Comparison of ENCODE assay signal across 8 cellular contexts in genomic region chr16:19375561-19376158, GRCh38. TPM values are rescaled to one million over a fixed set of nuclear protein-coding genes. Genes with fewer than 3 reads are reported as not detected.
DNase-seq lines count a peak whose midpoint lies in the region; ATAC-seq and TF ChIP-seq lines count a peak whose summit lies in the region.

No MANE protein-coding gene starts in this region.

- ATAC-seq in heart left ventricle, result peak in 3 of 4 donors; percentile 59 to 75 (median 71)

- no peaks in the 10 kb centered on the region for H3K27me3 Mint-ChIP-seq in activated naive CD4-positive, alpha-beta T cell treated with anti-CD3 and anti-CD28 coated beads for 36 hours (ENCODE audit: low read depth)

- H3K27ac ChIP-seq in heart left ventricle, result no peak overlapping the region

- in situ Hi-C loops in GM13977 (cut with MboI; ENCODE audit: low pct_unique_long_range_greater_than_20kb, low sequenced_read_pairs, unreplicated experiment), result loop anchor here (10.0 kb wide), 1 partner anchor 201 kb away; no protein-coding TSS in a partner anchor

- CTCF ChIA-PET in activated naive CD4-positive, alpha-beta T cell treated with anti-CD3 and anti-CD28 coated beads for 36 hours (lab: Charles Lee), result interaction anchor here (0.7 to 1.3 kb wide), 4 partner anchors 40 to 290 kb away, joined by 3 to 5 read pairs (median 4); no protein-coding TSS in a partner anchor

- no peaks in the 10 kb centered on the region for H3K9me3 ChIP-seq in heart left ventricle

- H3K9me3 Mint-ChIP-seq in activated naive CD4-positive, alpha-beta T cell treated with anti-CD3 and anti-CD28 coated beads for 36 hours, result no peaks in the 10 kb centered on the region

- no peak for TF ChIP-seq POLR2A in heart left ventricle (IDR thresholded peaks at IDR 0.05)

- H3K36me3 ChIP-seq in heart left ventricle, result no peaks in the 10 kb centered on the region

- no peaks in the 10 kb centered on the region for H3K4me1 Mint-ChIP-seq in activated naive CD4-positive, alpha-beta T cell treated with anti-CD3 and anti-CD28 coated beads for 36 hours (ENCODE audit: low read depth)

- intact Hi-C loops in activated naive CD4-positive, alpha-beta T cell treated with anti-CD3 and anti-CD28 coated beads for 36 hours (cut with micrococcal nuclease), result loop anchor here (1.0 to 2.0 kb wide), 3 partner anchors 152 to 289 kb away; no protein-coding TSS in a partner anchor
- intact Hi-C loops in heart left ventricle (cut with DNase I), result loop anchor here (1.0 to 10.0 kb wide), 8 partner anchors 208 to 401 kb away; partner anchors contain the start of genes SYT17 (in 6 of the 10) and TMC7 (in 2 of the 10)

- no peaks in the 10 kb centered on the region for H3K27me3 ChIP-seq in heart left ventricle

- H3K4me3 Mint-ChIP-seq in activated naive CD4-positive, alpha-beta T cell treated with anti-CD3 and anti-CD28 coated beads for 36 hours, result no peak overlapping the region

- H3K36me3 Mint-ChIP-seq in activated naive CD4-positive, alpha-beta T cell treated with anti-CD3 and anti-CD28 coated beads for 36 hours (ENCODE audit: low read depth), result no peaks in the 10 kb centered on the region

- H3K27ac Mint-ChIP-seq in activated naive CD4-positive, alpha-beta T cell treated with anti-CD3 and anti-CD28 coated beads for 36 hours, result no peak overlapping the region

- H3K4me1 ChIP-seq in heart left ventricle, result peaks cover 0 to 3% (median 0%) of the 10 kb centered on the region in 12 donors

- TF ChIP-seq CTCF in AG10803 (conservative IDR thresholded peaks at IDR 0.05; ENCODE audit: low read length) (peak; percentile 93), GM13977 (IDR thresholded peaks at IDR 0.05; ENCODE audit: extremely low read depth, insufficient read depth, missing control alignments) (peak; percentile 79), heart left ventricle (IDR thresholded peaks at IDR 0.05) (peak; percentile 77 to 93 (median 82))

- 34 to 40% (median 36%) methylated on average over 4 of the region's 4 CpGs for WGBS in heart left ventricle, 4 donors

- DNase-seq in AG10803 (ENCODE audit: low read depth) (peak; percentile 38), GM13977 (ENCODE audit: low spot score) (peak; percentile 75), NCI-H226 (peak; percentile 9), heart left ventricle (peak in 3 of 5 donors; percentile 19 to 32 (median 28)), retina (peak; percentile 63), NCI-H1048 (lab: John Stamatoyannopoulos, UW) (no peak), islet precursor cell (no peak)
- peak; percentile 54 for DNase-seq in activated naive CD4-positive, alpha-beta T cell treated with anti-CD3 and anti-CD28 coated beads for 36 hours

- H3K4me3 ChIP-seq in AG10803 (ENCODE audit: low read length) (no peak overlapping the region), heart left ventricle (no peak overlapping the region)

RNA-seq across cellular contexts. Expression of gene TMC5, which starts 42.0 kb away (rescaled TPM):
- not detected for total RNA-seq in activated naive CD4-positive, alpha-beta T cell treated with anti-CD3 and anti-CD28 coated beads for 36 hours
- 1 to 10 TPM in 1 of 9 donors, not detected in 8; 1.8 TPM for total RNA-seq in heart left ventricle
- polyA plus RNA-seq in heart left ventricle, result not detected

Comparison
In these comparisons a context has a peak if more than half of its experiments do, and no peak if none do; other contexts are left out.
1. DNase-seq: peak in AG10803 (single experiment), GM13977 (single experiment), NCI-H226 (single experiment), activated naive CD4-positive, alpha-beta T cell treated with anti-CD3 and anti-CD28 coated beads for 36 hours (single experiment), heart left ventricle (3 of 5) and retina (single experiment); none in NCI-H1048 (single experiment) and islet precursor cell (single experiment).
2. Peak in every context shown above with its lines, with median percentiles within 50 percentile points of each other: CTCF ChIP-seq.